In genomic region chr19:54115071-54116063, GRCh38 we compare ENCODE assay signal across 8 cellular contexts. TPM values are rescaled to one million over a fixed set of nuclear protein-coding genes. Genes with fewer than 3 reads are reported as not detected.
A peak's percentile ranks its signal among the peaks of the same experiment; 100 is the strongest.
DNase-seq lines count a peak whose midpoint lies in the region; ATAC-seq, FAIRE-seq and TF ChIP-seq lines count a peak whose summit lies in the region.

Gene PRPF31 (plus strand): TSS chr19:54115754. CDS start chr19:54118279, 2,525 bp downstream.
Gene TFPT (minus strand): TSS chr19:54115657. CDS start chr19:54115269, 388 bp downstream.

- H3K27me3 ChIP-seq in bronchial epithelial cell (ENCODE audit: control insufficient read depth, insufficient read depth, low read length) (no peaks in the 10 kb centered on the region), smooth muscle cell (ENCODE audit: low read depth) (no peaks in the 10 kb centered on the region)

- peak within 1 kb of the TSS; percentile 70 for H2AFZ ChIP-seq in smooth muscle cell (ENCODE audit: low read depth)

- H3K4me1 ChIP-seq in smooth muscle cell (ENCODE audit: low read depth) = peaks cover 10% of the 10 kb centered on the region

- peak within 1 kb of the TSS; percentile 91 for H3K4me2 ChIP-seq in smooth muscle cell

- peak; percentile 79 for ATAC-seq in GM18907 (IDR thresholded peaks at IDR 0.05; ENCODE audit: unreplicated experiment)
- ATAC-seq in HG03159 (IDR thresholded peaks at IDR 0.05; ENCODE audit: unreplicated experiment) = peak; percentile 78

- no peaks in the 10 kb centered on the region for H4K20me1 ChIP-seq in smooth muscle cell (ENCODE audit: low read depth)

- POLR2A ChIA-PET in AG04449 (lab: Yijun Ruan, JAX) = interaction anchor here (0.8 to 2.5 kb wide), 7 partner anchors 9 to 74 kb away, joined by 3 to 21 read pairs (median 3); partner anchors contain the start of genes CNOT3, MBOAT7 and NDUFA3

- H3K4me3 ChIP-seq in AG04449 (ENCODE audit: low read depth, low read length) (peak within 1 kb of the TSS; percentile 83), WI38 (ENCODE audit: low read depth, low read length) (peak within 1 kb of the TSS; percentile 83), bronchial epithelial cell (ENCODE audit: low read depth, low read length) (peak within 1 kb of the TSS; percentile 45), smooth muscle cell (peak within 1 kb of the TSS; percentile 66)

- H3K36me3 ChIP-seq in bronchial epithelial cell (ENCODE audit: control insufficient read depth, insufficient read depth, low read length) (peaks cover 10% of the 10 kb centered on the region), smooth muscle cell (ENCODE audit: low read depth) (no peaks in the 10 kb centered on the region)

- WGBS in smooth muscle cell (ENCODE audit: low lambda C conversion rate) = under 1% methylated on average over 60 of the region's 60 CpGs

- peak within 1 kb of the TSS; percentile 79 for H3K9ac ChIP-seq in smooth muscle cell (ENCODE audit: low read depth)

- TF ChIP-seq CTCF in AG04449 (IDR thresholded peaks at IDR 0.05; ENCODE audit: insufficient read depth, low read length, missing control alignments) (no peak), WI38 (IDR thresholded peaks at IDR 0.05; ENCODE audit: low read depth, low read length) (no peak), bronchial epithelial cell (IDR thresholded peaks at IDR 0.05; ENCODE audit: insufficient read depth, low read length, severe bottlenecking) (no peak), smooth muscle cell (IDR thresholded peaks at IDR 0.05; ENCODE audit: borderline replicate concordance, insufficient read depth, poor library complexity, severe bottlenecking) (no peak)

- CTCF ChIA-PET in AG04449 (lab: Yijun Ruan, JAX) = no interaction called here

- no peaks in the 10 kb centered on the region for H3F3A ChIP-seq in smooth muscle cell (ENCODE audit: low read depth)

- peak within 1 kb of the TSS; percentile 55 for H3K27ac ChIP-seq in smooth muscle cell (ENCODE audit: low read depth)

- no peaks in the 10 kb centered on the region for H3K9me3 ChIP-seq in smooth muscle cell (replicated peaks; ENCODE audit: low read depth)

- peaks cover 32% of the 10 kb centered on the region for H3K79me2 ChIP-seq in smooth muscle cell (ENCODE audit: low read depth)

- DNase-seq in AG04449 (ENCODE audit: low read depth, low spot score) = peak; percentile 87
- peak; percentile 100 for DNase-seq in NCI-H2227 treated with DMSO at 0.1 percent for 48 hours (lab: John Stamatoyannopoulos, UW)
- DNase-seq in bronchial epithelial cell (ENCODE audit: low read depth) = peak; percentile 91
- DNase-seq in iPS-NIHi7 (ENCODE audit: extremely low spot score) = peak; percentile 98
- DNase-seq in smooth muscle cell (lab: John Stamatoyannopoulos, UW; ENCODE audit: unreplicated experiment) = peak; percentile 97

- peak; percentile 95 for FAIRE-seq in bronchial epithelial cell (lab: Jason Lieb, UNC)

RNA-seq across cellular contexts. Expression of gene PRPF31, which starts in this region (rescaled TPM):
- 37.8 and 47.1 TPM in 2 replicates for total RNA-seq in bronchial epithelial cell
- 40.9 and 42.8 TPM in 2 replicates for total RNA-seq in smooth muscle cell
- 77.1 and 81.2 TPM in 2 replicates for polyA plus RNA-seq in smooth muscle cell

RNA-seq across cellular contexts. Expression of gene TFPT, which starts in this region (rescaled TPM):
- total RNA-seq in bronchial epithelial cell = 6.1 and 11.3 TPM in 2 replicates
- total RNA-seq in smooth muscle cell = 14.2 and 17.1 TPM in 2 replicates
- 56.0 and 58.1 TPM in 2 replicates for polyA plus RNA-seq in smooth muscle cell

Comparison
In these comparisons a context has a peak if more than half of its experiments do, and no peak if none do; other contexts are left out.
1. Peak in every context shown above with its lines: DNase-seq, ATAC-seq, H3K4me3 ChIP-seq and H3K27ac ChIP-seq.